Comparison of ENCODE assay signal across 22 cellular contexts in the genomic region with DNA sequence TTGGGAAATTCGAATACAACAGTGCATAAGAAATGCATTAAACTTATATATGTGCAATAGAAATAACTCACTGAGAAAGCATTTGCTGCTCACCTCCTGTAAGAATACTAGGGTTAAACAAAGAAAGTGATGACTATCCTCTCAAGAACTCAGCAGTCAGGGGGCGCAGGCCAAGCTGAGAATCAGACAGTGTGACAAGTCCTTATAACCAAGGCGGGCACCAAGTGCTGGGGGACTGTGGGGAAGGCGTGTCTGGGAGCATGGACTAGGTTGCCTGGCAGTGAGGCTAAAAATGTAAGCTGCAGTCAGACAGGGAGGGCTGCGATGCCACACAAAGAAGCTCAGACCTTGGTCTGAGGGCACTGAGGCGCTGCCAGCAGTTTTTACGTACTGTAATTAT.
DNase-seq lines count a peak whose midpoint lies in the region; ATAC-seq and TF ChIP-seq lines count a peak whose summit lies in the region.
"Had no signal": no experiment of that assay in that cellular context is flagged by ENCODE, and none has a peak within 500 bp of the region (broad histone marks: within the 10 kb centered on the region; RNA-seq: fewer than 3 reads in every experiment).

No MANE protein-coding gene starts in this region.

- no peaks in the 10 kb centered on the region for H3K9me2 ChIP-seq in PC-3 (replicated peaks; ENCODE audit: low read length)

- H3K27me3 ChIP-seq in PC-3 (ENCODE audit: low read length) = no peaks in the 10 kb centered on the region
- peaks cover 0 to 19% (median 0%) of the 10 kb centered on the region in 45 donors for H3K27me3 ChIP-seq in dorsolateral prefrontal cortex
- H3K27me3 ChIP-seq: BLaER1 treated with 17β-estradiol and CSF1 and Interleukin-3, amounts not matched to agents 10 nM and 100 nM; esophagus muscularis mucosa; gastrocnemius medialis; upper lobe of left lung had no signal

- peaks cover 44% of the 10 kb centered on the region for H3K4me1 Mint-ChIP-seq in activated naive CD4-positive, alpha-beta T cell treated with anti-CD3 and anti-CD28 coated beads, Interleukin-2, amount 50 U/mL, for 24 hours
- peaks cover 26% of the 10 kb centered on the region for H3K4me1 Mint-ChIP-seq in memory B cell
- H3K4me1 Mint-ChIP-seq in stimulated activated naive B cell treated with anti-CD40 and anti-IgM and Interleukin-4, amounts not matched to agents 10 μg/mL and 1 μg/mL and 100 μg/mL, for 72 hours = peaks cover 16 to 18% of the 10 kb centered on the region in 2 donors
- H3K4me1 Mint-ChIP-seq in activated CD8-positive, alpha-beta T cell treated with anti-CD3 and anti-CD28 coated beads, Interleukin-2, amount 10 ng/mL, durations not matched to agents 7 days and 5 days (ENCODE audit: low read depth) = peaks cover 23% of the 10 kb centered on the region

- no peaks in the 10 kb centered on the region for H3K9me3 ChIP-seq in PC-3 (ENCODE audit: low read length)
- H3K9me3 ChIP-seq: BLaER1 treated with 17β-estradiol and CSF1 and Interleukin-3, amounts not matched to agents 10 nM and 100 nM; esophagus muscularis mucosa; gastrocnemius medialis; upper lobe of left lung had no signal

- H3K4me3 ChIP-seq in PC-3 (ENCODE audit: low read length) = no peak overlapping the region
- no peak overlapping the region for H3K4me3 ChIP-seq in dorsolateral prefrontal cortex
- H3K4me3 ChIP-seq: BLaER1 treated with 17β-estradiol and CSF1 and Interleukin-3, amounts not matched to agents 10 nM and 100 nM; esophagus muscularis mucosa; gastrocnemius medialis; upper lobe of left lung had no signal

- no peaks in the 10 kb centered on the region for H3K9me3 Mint-ChIP-seq in activated naive CD4-positive, alpha-beta T cell treated with anti-CD3 and anti-CD28 coated beads, Interleukin-2, amount 50 U/mL, for 24 hours
- H3K9me3 Mint-ChIP-seq in activated naive CD4-positive, alpha-beta T cell treated with anti-CD3 and anti-CD28 coated beads, Interleukin-2, amount 50 U/mL, for 72 hours = no peaks in the 10 kb centered on the region
- no peaks in the 10 kb centered on the region for H3K9me3 Mint-ChIP-seq in memory B cell
- H3K9me3 Mint-ChIP-seq in stimulated activated naive B cell treated with anti-CD40 and anti-IgM and Interleukin-4, amounts not matched to agents 10 μg/mL and 1 μg/mL and 100 μg/mL, for 72 hours = no peaks in the 10 kb centered on the region
- no peaks in the 10 kb centered on the region for H3K9me3 Mint-ChIP-seq in activated CD8-positive, alpha-beta T cell treated with anti-CD3 and anti-CD28 coated beads, Interleukin-2, amount 10 ng/mL, durations not matched to agents 7 days and 5 days (ENCODE audit: insufficient read depth)
- H3K9me3 Mint-ChIP-seq: activated CD4-positive, alpha-beta memory T cell treated with anti-CD3 and anti-CD28 coated beads for 36 hours; WTC11 had no signal

- CTCF ChIA-PET in PC-3 (lab: Charles Lee) = no interaction called here
- CTCF ChIA-PET in activated CD8-positive, alpha-beta T cell treated with anti-CD3 and anti-CD28 coated beads, Interleukin-2, amount 10 ng/mL, durations not matched to agents 7 days and 5 days (lab: Charles Lee) = interaction anchor here (2.3 to 2.9 kb wide), 2 partner anchors 10 to 63 kb away, joined by 13 read pairs; no protein-coding TSS in a partner anchor

- no peak overlapping the region for H3K27ac ChIP-seq in PC-3 (ENCODE audit: low read length)
- no peak overlapping the region for H3K27ac ChIP-seq in dorsolateral prefrontal cortex
- H3K27ac ChIP-seq: BLaER1 treated with 17β-estradiol and CSF1 and Interleukin-3, amounts not matched to agents 10 nM and 100 nM; esophagus muscularis mucosa; gastrocnemius medialis; upper lobe of left lung had no signal

- H4K20me1 ChIP-seq in PC-3 (ENCODE audit: low read length) = no peaks in the 10 kb centered on the region

- DNase-seq in activated naive CD4-positive, alpha-beta T cell treated with anti-CD3 and anti-CD28 coated beads, Interleukin-2, amount 50 U/mL, for 72 hours (ENCODE audit: low spot score in 2 of 2) = no peak
- DNase-seq in PC-3 (peak; percentile 8), memory B cell (ENCODE audit: low spot score in 2 of 2) (no peak), DMS53 treated with DMSO at 0.1 percent for 48 hours (lab: John Stamatoyannopoulos, UW; ENCODE audit: unreplicated experiment) (no peak), dorsolateral prefrontal cortex (no peak)
- DNase-seq in stimulated activated naive B cell treated with anti-CD40 and anti-IgM and Interleukin-4, amounts not matched to agents 10 μg/mL and 1 μg/mL and 100 μg/mL, for 72 hours = no peak
- DNase-seq in activated CD8-positive, alpha-beta T cell treated with anti-CD3 and anti-CD28 coated beads, Interleukin-2, amount 10 ng/mL, durations not matched to agents 7 days and 5 days = no peak
- DNase-seq: activated CD4-positive, alpha-beta memory T cell treated with anti-CD3 and anti-CD28 coated beads for 36 hours; effector memory CD4-positive, alpha-beta T cell; gastrocnemius medialis; GF-D8; H7; hippocampal formation; islet precursor cell; NCI-H2107; retina; T-helper 9 cell; upper lobe of left lung had no signal

- BruUV-seq in PC-3 (replicated peaks; lab: Mats Ljungman, UMichigan) = no TSS peak

- no peak overlapping the region for H3K4me3 Mint-ChIP-seq in activated naive CD4-positive, alpha-beta T cell treated with anti-CD3 and anti-CD28 coated beads, Interleukin-2, amount 50 U/mL, for 24 hours
- no peak overlapping the region for H3K4me3 Mint-ChIP-seq in memory B cell
- H3K4me3 Mint-ChIP-seq in stimulated activated naive B cell treated with anti-CD40 and anti-IgM and Interleukin-4, amounts not matched to agents 10 μg/mL and 1 μg/mL and 100 μg/mL, for 72 hours = no peak overlapping the region
- H3K4me3 Mint-ChIP-seq in activated CD8-positive, alpha-beta T cell treated with anti-CD3 and anti-CD28 coated beads, Interleukin-2, amount 10 ng/mL, durations not matched to agents 7 days and 5 days = no peak overlapping the region
- H3K4me3 Mint-ChIP-seq: activated CD4-positive, alpha-beta memory T cell treated with anti-CD3 and anti-CD28 coated beads for 36 hours; WTC11 had no signal

- no peak overlapping the region for H3K4me2 ChIP-seq in PC-3 (ENCODE audit: low read length)
- H3K4me2 ChIP-seq: BLaER1 treated with 17β-estradiol and CSF1 and Interleukin-3, amounts not matched to agents 10 nM and 100 nM had no signal

- peaks cover 4% of the 10 kb centered on the region for H3K36me3 Mint-ChIP-seq in activated naive CD4-positive, alpha-beta T cell treated with anti-CD3 and anti-CD28 coated beads, Interleukin-2, amount 50 U/mL, for 24 hours
- peaks cover 10 to 31% of the 10 kb centered on the region in 2 donors for H3K36me3 Mint-ChIP-seq in activated naive CD4-positive, alpha-beta T cell treated with anti-CD3 and anti-CD28 coated beads, Interleukin-2, amount 50 U/mL, for 72 hours
- H3K36me3 Mint-ChIP-seq in memory B cell = peaks cover 37% of the 10 kb centered on the region
- peaks cover 37 to 59% of the 10 kb centered on the region in 2 donors for H3K36me3 Mint-ChIP-seq in stimulated activated naive B cell treated with anti-CD40 and anti-IgM and Interleukin-4, amounts not matched to agents 10 μg/mL and 1 μg/mL and 100 μg/mL, for 72 hours
- H3K36me3 Mint-ChIP-seq in activated CD8-positive, alpha-beta T cell treated with anti-CD3 and anti-CD28 coated beads, Interleukin-2, amount 10 ng/mL, durations not matched to agents 7 days and 5 days (ENCODE audit: low read depth) = peaks cover 79% of the 10 kb centered on the region
- H3K36me3 Mint-ChIP-seq: WTC11 had no signal

- ATAC-seq in activated naive CD4-positive, alpha-beta T cell treated with anti-CD3 and anti-CD28 coated beads, Interleukin-2, amount 50 U/mL, for 72 hours = no peak
- ATAC-seq in PC-3 (no peak), memory B cell (ENCODE audit: low read depth) (no peak)
- ATAC-seq in stimulated activated naive B cell treated with anti-CD40 and anti-IgM and Interleukin-4, amounts not matched to agents 10 μg/mL and 1 μg/mL and 100 μg/mL, for 72 hours (replicated peaks) = no peak
- no peak for ATAC-seq in activated CD8-positive, alpha-beta T cell treated with anti-CD3 and anti-CD28 coated beads, Interleukin-2, amount 10 ng/mL, durations not matched to agents 7 days and 5 days
- ATAC-seq: gastrocnemius medialis, WTC11 had no signal

- POLR2A ChIA-PET in PC-3 (lab: Charles Lee; ENCODE audit: unreplicated experiment) = no interaction called here
- POLR2A ChIA-PET in activated CD8-positive, alpha-beta T cell treated with anti-CD3 and anti-CD28 coated beads, Interleukin-2, amount 10 ng/mL, durations not matched to agents 7 days and 5 days (lab: Charles Lee) = no interaction called here

- intact Hi-C loops in PC-3 (cut with micrococcal nuclease) (no loop called here), dorsolateral prefrontal cortex (cut with DNase I) (no loop called here)

- no peaks in the 10 kb centered on the region for H3K27me3 Mint-ChIP-seq in activated naive CD4-positive, alpha-beta T cell treated with anti-CD3 and anti-CD28 coated beads, Interleukin-2, amount 50 U/mL, for 24 hours
- H3K27me3 Mint-ChIP-seq in memory B cell = no peaks in the 10 kb centered on the region
- no peaks in the 10 kb centered on the region for H3K27me3 Mint-ChIP-seq in stimulated activated naive B cell treated with anti-CD40 and anti-IgM and Interleukin-4, amounts not matched to agents 10 μg/mL and 1 μg/mL and 100 μg/mL, for 72 hours
- no peaks in the 10 kb centered on the region for H3K27me3 Mint-ChIP-seq in activated CD8-positive, alpha-beta T cell treated with anti-CD3 and anti-CD28 coated beads, Interleukin-2, amount 10 ng/mL, durations not matched to agents 7 days and 5 days (ENCODE audit: low read depth)
- H3K27me3 Mint-ChIP-seq: activated CD4-positive, alpha-beta memory T cell treated with anti-CD3 and anti-CD28 coated beads for 36 hours had no signal

- no peaks in the 10 kb centered on the region for H3K79me2 ChIP-seq in PC-3 (ENCODE audit: low read length)

- no peaks in the 10 kb centered on the region for H3K4me1 ChIP-seq in PC-3 (ENCODE audit: insufficient read depth, low read length)

- H3K36me3 ChIP-seq in PC-3 (ENCODE audit: low read depth, low read length) = no peaks in the 10 kb centered on the region
- H3K36me3 ChIP-seq: gastrocnemius medialis had no signal

- no peak overlapping the region for H3K9ac ChIP-seq in PC-3 (ENCODE audit: low read length)

- no peaks in the 10 kb centered on the region for H3F3A ChIP-seq in PC-3 (ENCODE audit: low read length, unreplicated experiment)

- H2AFZ ChIP-seq in PC-3 (ENCODE audit: low read length) = no peak overlapping the region

- TF ChIP-seq CTCF in PC-3 (conservative IDR thresholded peaks at IDR 0.05; ENCODE audit: low read depth, low read length) = no peak
- TF ChIP-seq CTCF in dorsolateral prefrontal cortex (IDR thresholded peaks at IDR 0.05 in 54 of 56, conservative IDR thresholded peaks at IDR 0.05 in 2 of 56; ENCODE audit: low read depth in 1 of 56, partially characterized antibody in 56 of 56) = no peak

- H3K27ac Mint-ChIP-seq in activated naive CD4-positive, alpha-beta T cell treated with anti-CD3 and anti-CD28 coated beads, Interleukin-2, amount 50 U/mL, for 24 hours = peak overlapping the region; percentile 72
- no peak overlapping the region for H3K27ac Mint-ChIP-seq in activated naive CD4-positive, alpha-beta T cell treated with anti-CD3 and anti-CD28 coated beads, Interleukin-2, amount 50 U/mL, for 72 hours
- H3K27ac Mint-ChIP-seq in memory B cell = peak overlapping the region; percentile 84
- peak overlapping the region; percentile 9 for H3K27ac Mint-ChIP-seq in stimulated activated naive B cell treated with anti-CD40 and anti-IgM and Interleukin-4, amounts not matched to agents 10 μg/mL and 1 μg/mL and 100 μg/mL, for 72 hours
- no peak overlapping the region for H3K27ac Mint-ChIP-seq in activated CD8-positive, alpha-beta T cell treated with anti-CD3 and anti-CD28 coated beads, Interleukin-2, amount 10 ng/mL, durations not matched to agents 7 days and 5 days
- H3K27ac Mint-ChIP-seq: activated CD4-positive, alpha-beta memory T cell treated with anti-CD3 and anti-CD28 coated beads for 36 hours; WTC11 had no signal

Comparison
In these comparisons a context has a peak if more than half of its experiments do, and no peak if none do; other contexts are left out.
1. H3K27ac Mint-ChIP-seq: peak in activated naive CD4-positive, alpha-beta T cell treated with anti-CD3 and anti-CD28 coated beads, Interleukin-2, amount 50 U/mL, for 24 hours (single experiment), memory B cell (single experiment) and stimulated activated naive B cell treated with anti-CD40 and anti-IgM and Interleukin-4, amounts not matched to agents 10 μg/mL and 1 μg/mL and 100 μg/mL, for 72 hours (single experiment); none in activated naive CD4-positive, alpha-beta T cell treated with anti-CD3 and anti-CD28 coated beads, Interleukin-2, amount 50 U/mL, for 72 hours (0 of 2) and activated CD8-positive, alpha-beta T cell treated with anti-CD3 and anti-CD28 coated beads, Interleukin-2, amount 10 ng/mL, durations not matched to agents 7 days and 5 days (single experiment).